In the genomic region with DNA sequence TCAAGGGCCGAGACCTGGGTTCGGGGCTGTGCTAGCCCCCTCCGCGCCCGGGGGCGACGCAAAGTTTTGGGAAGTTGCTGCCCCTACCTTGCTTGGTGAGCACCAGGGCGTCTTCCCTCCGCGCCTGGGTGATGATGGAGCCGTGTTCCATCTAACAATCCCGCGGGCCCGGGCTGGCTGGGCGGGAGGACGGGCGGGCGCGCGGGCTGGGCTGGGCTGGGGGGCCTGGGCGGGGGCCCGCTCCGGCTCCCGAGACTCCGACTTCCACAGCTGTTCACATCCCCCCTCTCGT, we compare ENCODE assay signal across 8 cellular contexts. TPM values are rescaled to one million over a fixed set of nuclear protein-coding genes. Genes with fewer than 3 reads are reported as not detected.
DNase-seq lines count a peak whose midpoint lies in the region; ATAC-seq and TF ChIP-seq lines count a peak whose summit lies in the region.

No MANE protein-coding gene starts in this region.

- H3K9me3 Mint-ChIP-seq in mesothelial cell of epicardium = no peaks in the 10 kb centered on the region

- peak overlapping the region; percentile 83 for H3K4me3 Mint-ChIP-seq in mesothelial cell of epicardium

- no peaks in the 10 kb centered on the region for H3K36me3 Mint-ChIP-seq in mesothelial cell of epicardium

- peak overlapping the region; percentile 87 for H3K27ac Mint-ChIP-seq in mesothelial cell of epicardium

- TF ChIP-seq CTCF in AG09309 (IDR thresholded peaks at IDR 0.05; ENCODE audit: control insufficient read depth, insufficient read depth, low read depth, low read length, missing control alignments) = no peak
- no peak for TF ChIP-seq CTCF in mesothelial cell of epicardium (IDR thresholded peaks at IDR 0.05; ENCODE audit: unreplicated experiment)

- no peaks in the 10 kb centered on the region for H3K27me3 Mint-ChIP-seq in mesothelial cell of epicardium (ENCODE audit: low read depth)

- DNase-seq in AG09309 (ENCODE audit: low read depth) = no peak
- peak; percentile 61 for DNase-seq in NAMALWA (ENCODE audit: low spot score)
- peak; percentile 39 for DNase-seq in central memory CD4-positive, alpha-beta T cell
- no peak for DNase-seq in mesothelial cell of epicardium (ENCODE audit: low spot score in 2 of 2, unreplicated experiment in 2 of 2)
- no peak for DNase-seq in GM19238 (ENCODE audit: insufficient read length, low spot score)
- DNase-seq in stimulated activated CD4-positive, alpha-beta T cell treated with anti-CD3 and anti-CD28 coated beads, Interleukin-1b, Interleukin-23, amount 100 ng/mL, for 48 hours = no peak
- no peak for DNase-seq in SKM-1 (lab: John Stamatoyannopoulos, UW; ENCODE audit: unreplicated experiment)

- H3K4me1 Mint-ChIP-seq in mesothelial cell of epicardium = peaks cover 39% of the 10 kb centered on the region

- H3K4me3 ChIP-seq in AG09309 (ENCODE audit: control insufficient read depth, low read depth, low read length) = peak overlapping the region; percentile 93

- peak; percentile 10 for ATAC-seq in GM21423 (IDR thresholded peaks at IDR 0.05; ENCODE audit: unreplicated experiment)

RNA-seq across cellular contexts. Expression of gene CTDSP2, which starts 0.3 kb away (rescaled TPM):
- total RNA-seq in mesothelial cell of epicardium = 210 to 218 TPM (median 216 TPM) in 3 replicates

RNA-seq across cellular contexts. Expression of gene AVIL, which starts 27.7 kb away (rescaled TPM):
- 4.0 to 5.3 TPM (median 4.7 TPM) in 3 replicates for total RNA-seq in mesothelial cell of epicardium

Comparison
In these comparisons a context has a peak if more than half of its experiments do, and no peak if none do; other contexts are left out.
1. DNase-seq: peak in NAMALWA (single experiment) and central memory CD4-positive, alpha-beta T cell (single experiment); none in AG09309 (single experiment), mesothelial cell of epicardium (0 of 2), GM19238 (single experiment), stimulated activated CD4-positive, alpha-beta T cell treated with anti-CD3 and anti-CD28 coated beads, Interleukin-1b, Interleukin-23, amount 100 ng/mL, for 48 hours (single experiment) and SKM-1 (single experiment).